In genomic region chr3:32176989-32177701, GRCh38 we compare ENCODE assay signal across 7 cellular contexts.
DNase-seq lines count a peak whose midpoint lies in the region; ATAC-seq and TF ChIP-seq lines count a peak whose summit lies in the region.

No MANE protein-coding gene starts in this region.

- H3K23ac ChIP-seq in neuronal stem cell (ENCODE audit: low read depth, low read length, poor library complexity), result no peak overlapping the region

- no peak overlapping the region for H3K18ac ChIP-seq in neuronal stem cell (ENCODE audit: low read length)

- H3K4ac ChIP-seq in neuronal stem cell (ENCODE audit: low read length), result no peak overlapping the region

- ATAC-seq in HG02884 (IDR thresholded peaks at IDR 0.05; ENCODE audit: unreplicated experiment), result peak; percentile 48

- TF ChIP-seq CTCF in GM12873 (IDR thresholded peaks at IDR 0.05; ENCODE audit: insufficient read depth, low read depth, low read length, missing control alignments), result peak; percentile 71

- no peaks in the 10 kb centered on the region for H3K4me1 ChIP-seq in neuronal stem cell (ENCODE audit: control insufficient read depth in 2 of 2, insufficient read depth in 1 of 2, low read depth in 1 of 2, low read length in 2 of 2)

- H3K9me3 ChIP-seq in neuronal stem cell (replicated peaks in 1 of 2; ENCODE audit: control insufficient read depth in 2 of 2, insufficient read depth in 1 of 2, low read depth in 1 of 2, low read length in 2 of 2), result peaks cover 0 to 2% of the 10 kb centered on the region in 2 donors

- H2BK12ac ChIP-seq in neuronal stem cell (ENCODE audit: low read length), result no peak overlapping the region

- no peak overlapping the region for H4K91ac ChIP-seq in neuronal stem cell (ENCODE audit: low read depth, low read length, poor library complexity)

- no peaks in the 10 kb centered on the region for H3K79me1 ChIP-seq in neuronal stem cell (ENCODE audit: low read depth, low read length)

- H2BK120ac ChIP-seq in neuronal stem cell (ENCODE audit: low read depth, low read length), result no peak overlapping the region

- H2AFZ ChIP-seq in neuronal stem cell (ENCODE audit: low read length), result no peak overlapping the region

- TF ChIP-seq POLR2A in erythroblast (IDR thresholded peaks at IDR 0.05; ENCODE audit: low read length), result no peak

- H3K27ac ChIP-seq in neuronal stem cell (replicated peaks; ENCODE audit: low read length) (no peak overlapping the region), caudate nucleus (ENCODE audit: low read depth, low read length) (no peak overlapping the region)

- no peaks in the 10 kb centered on the region for H3K36me3 ChIP-seq in neuronal stem cell (replicated peaks in 1 of 2; ENCODE audit: control insufficient read depth in 2 of 2, insufficient read depth in 2 of 2, low read length in 2 of 2)

- no peak overlapping the region for H2BK15ac ChIP-seq in neuronal stem cell (ENCODE audit: low read length)

- H3K4me3 ChIP-seq in neuronal stem cell (ENCODE audit: low read length in 2 of 2), result no peak overlapping the region

- no peaks in the 10 kb centered on the region for H3K27me3 ChIP-seq in neuronal stem cell (ENCODE audit: control insufficient read depth in 3 of 3, insufficient read depth in 3 of 3, low read depth in 1 of 3, low read length in 3 of 3)

- no peak overlapping the region for H3K4me2 ChIP-seq in neuronal stem cell (ENCODE audit: insufficient read depth, low read length, poor library complexity, severe bottlenecking)

- H3K14ac ChIP-seq in neuronal stem cell (ENCODE audit: low read length), result no peak overlapping the region

- no peak overlapping the region for H3K9ac ChIP-seq in neuronal stem cell (ENCODE audit: low read depth, low read length, poor library complexity)

- no peak overlapping the region for H4K8ac ChIP-seq in neuronal stem cell (ENCODE audit: low read depth, low read length)

- no peak overlapping the region for H2AK5ac ChIP-seq in neuronal stem cell (ENCODE audit: low read depth, low read length)

- no peak overlapping the region for H2BK5ac ChIP-seq in neuronal stem cell (ENCODE audit: low read length)

- WGBS in neuronal stem cell (ENCODE audit: extremely low coverage in 2 of 2, insufficient read length in 2 of 2, insufficient replicate concordance in 1 of 2), 2 donors, result no CpG with 5 or more reads among the region's 9 CpGs

- DNase-seq in NOMO-1 treated with DMSO at 0.1 percent for 48 hours (lab: John Stamatoyannopoulos, UW; ENCODE audit: unreplicated experiment) (peak; percentile 55), erythroblast (lab: John Stamatoyannopoulos, UW) (peak; percentile 69 to 79), neuronal stem cell (ENCODE audit: low spot score) (peak; percentile 60), caudate nucleus (lab: John Stamatoyannopoulos, UW) (no peak)
- peak; percentile 10 to 17 for DNase-seq in activated CD8-positive, alpha-beta memory T cell treated with anti-CD3 and anti-CD28 coated beads for 4 hours (ENCODE audit: low read depth in 2 of 2)

Comparison
In these comparisons a context has a peak if more than half of its experiments do, and no peak if none do; other contexts are left out.
1. DNase-seq: peak in NOMO-1 treated with DMSO at 0.1 percent for 48 hours (single experiment), activated CD8-positive, alpha-beta memory T cell treated with anti-CD3 and anti-CD28 coated beads for 4 hours (2 of 2), erythroblast (2 of 2) and neuronal stem cell (single experiment); none in caudate nucleus (0 of 61).